In genomic region chr12:12003609-12004008, GRCh38 we compare ENCODE assay signal across 24 cellular contexts.
DNase-seq lines count a peak whose midpoint lies in the region; ATAC-seq and TF ChIP-seq lines count a peak whose summit lies in the region.
"Had no signal": no experiment of that assay in that cellular context is flagged by ENCODE, and none has a peak within 500 bp of the region (broad histone marks: within the 10 kb centered on the region; RNA-seq: fewer than 3 reads in every experiment).

No MANE protein-coding gene starts in this region.

- no peaks in the 10 kb centered on the region for H3K79me2 ChIP-seq in mesendoderm (ENCODE audit: control insufficient read depth, insufficient read depth, low read length)
- H3K79me2 ChIP-seq in MM.1S (ENCODE audit: low read length) = no peaks in the 10 kb centered on the region

- H3K4ac ChIP-seq in mesendoderm (ENCODE audit: low read depth, low read length) = no peak overlapping the region

- TF ChIP-seq CTCF in activated CD8-positive, alpha-beta T cell treated with anti-CD3 and anti-CD28 coated beads for 36 hours (IDR thresholded peaks at IDR 0.05) = no peak
- no peak for TF ChIP-seq CTCF in VCaP (conservative IDR thresholded peaks at IDR 0.05)
- TF ChIP-seq CTCF in MM.1S (IDR thresholded peaks at IDR 0.05; ENCODE audit: low read length) = no peak

- peaks cover 38% of the 10 kb centered on the region for H3K4me1 Mint-ChIP-seq in activated CD8-positive, alpha-beta T cell treated with anti-CD3 and anti-CD28 coated beads, Interleukin-2, amount 10 ng/mL, durations not matched to agents 7 days and 5 days (ENCODE audit: low read depth)
- H3K4me1 Mint-ChIP-seq in activated CD8-positive, alpha-beta T cell treated with anti-CD3 and anti-CD28 coated beads for 36 hours (ENCODE audit: low read depth) = peaks cover 47% of the 10 kb centered on the region
- peaks cover 47% of the 10 kb centered on the region for H3K4me1 Mint-ChIP-seq in stimulated activated effector memory CD8-positive, alpha-beta T cell treated with anti-CD3 and anti-CD28 coated beads, Interleukin-12 subunit alpha, Interleukin-12 subunit beta, amount 100 ng/mL, for 72 hours

- H3K18ac ChIP-seq in mesendoderm (ENCODE audit: low read length) = no peak overlapping the region

- no peak overlapping the region for H3K4me3 Mint-ChIP-seq in activated CD8-positive, alpha-beta T cell treated with anti-CD3 and anti-CD28 coated beads, Interleukin-2, amount 10 ng/mL, durations not matched to agents 7 days and 5 days
- no peak overlapping the region for H3K4me3 Mint-ChIP-seq in activated CD8-positive, alpha-beta T cell treated with anti-CD3 and anti-CD28 coated beads for 36 hours
- no peak overlapping the region for H3K4me3 Mint-ChIP-seq in stimulated activated effector memory CD8-positive, alpha-beta T cell treated with anti-CD3 and anti-CD28 coated beads, Interleukin-12 subunit alpha, Interleukin-12 subunit beta, amount 100 ng/mL, for 72 hours
- H3K4me3 Mint-ChIP-seq: CD4-positive, alpha-beta memory T cell; GM23338; H9 had no signal

- CTCF ChIA-PET in activated CD8-positive, alpha-beta T cell treated with anti-CD3 and anti-CD28 coated beads, Interleukin-2, amount 10 ng/mL, durations not matched to agents 7 days and 5 days (lab: Charles Lee) = interaction anchor here (4.3 kb wide), 1 partner anchor 29 kb away, joined by 20 read pairs; no protein-coding TSS in a partner anchor
- CTCF ChIA-PET in activated CD8-positive, alpha-beta T cell treated with anti-CD3 and anti-CD28 coated beads for 36 hours (lab: Charles Lee) = interaction anchor here (1.4 to 3.0 kb wide), 3 partner anchors 13 to 30 kb away, joined by 6 to 8 read pairs (median 8); no protein-coding TSS in a partner anchor

- H3K27me3 ChIP-seq in mesendoderm (ENCODE audit: insufficient read depth, low read length, poor library complexity) = no peaks in the 10 kb centered on the region
- H3K27me3 ChIP-seq in MM.1S (replicated peaks; ENCODE audit: insufficient read depth, low read length) = peaks cover 11% of the 10 kb centered on the region
- H3K27me3 ChIP-seq: BLaER1 treated with 17β-estradiol and CSF1 and Interleukin-3, amounts not matched to agents 10 nM and 100 nM had no signal

- intact Hi-C loops in activated CD8-positive, alpha-beta T cell treated with anti-CD3 and anti-CD28 coated beads for 36 hours (cut with micrococcal nuclease) = no loop called here

- H2AFZ ChIP-seq in MM.1S (ENCODE audit: low read length) = no peak overlapping the region
- H2AFZ ChIP-seq: GM23338 had no signal

- H3K4me2 ChIP-seq in mesendoderm (ENCODE audit: low read length) = no peak overlapping the region
- no peak overlapping the region for H3K4me2 ChIP-seq in MM.1S (ENCODE audit: low read depth, low read length)
- H3K4me2 ChIP-seq: BLaER1 treated with 17β-estradiol and CSF1 and Interleukin-3, amounts not matched to agents 10 nM and 100 nM; GM23338 had no signal

- no peak overlapping the region for H4K5ac ChIP-seq in mesendoderm (ENCODE audit: low read length)

- H3K36me3 ChIP-seq in mesendoderm (ENCODE audit: control insufficient read depth, insufficient read depth, low read length) = no peaks in the 10 kb centered on the region
- H3K36me3 ChIP-seq in MM.1S (replicated peaks; ENCODE audit: insufficient read depth, low read length) = no peaks in the 10 kb centered on the region
- H3K36me3 ChIP-seq: BLaER1 treated with 17β-estradiol and CSF1 and Interleukin-3, amounts not matched to agents 10 nM and 100 nM had no signal

- POLR2A ChIA-PET in activated CD8-positive, alpha-beta T cell treated with anti-CD3 and anti-CD28 coated beads, Interleukin-2, amount 10 ng/mL, durations not matched to agents 7 days and 5 days (lab: Charles Lee) = interaction anchor here (1.5 kb wide), 1 partner anchor 22 kb away, joined by 3 read pairs; no protein-coding TSS in a partner anchor
- POLR2A ChIA-PET in activated CD8-positive, alpha-beta T cell treated with anti-CD3 and anti-CD28 coated beads for 36 hours (lab: Charles Lee) = interaction anchor here (0.7 to 1.7 kb wide), 2 partner anchors 22 to 41 kb away, joined by 5 to 6 read pairs; no protein-coding TSS in a partner anchor

- H3K4me3 ChIP-seq in mesendoderm (ENCODE audit: low read length) = no peak overlapping the region
- H3K4me3 ChIP-seq in MM.1S (ENCODE audit: low read length) = no peak overlapping the region
- H3K4me3 ChIP-seq: BLaER1 treated with 17β-estradiol and CSF1 and Interleukin-3, amounts not matched to agents 10 nM and 100 nM; GM12878; GM23338 had no signal

- no peaks in the 10 kb centered on the region for H3F3A ChIP-seq in MM.1S (ENCODE audit: insufficient read depth, low read length)

- no peak for ATAC-seq in activated CD8-positive, alpha-beta T cell treated with anti-CD3 and anti-CD28 coated beads, Interleukin-2, amount 10 ng/mL, durations not matched to agents 7 days and 5 days
- ATAC-seq in activated CD8-positive, alpha-beta T cell treated with anti-CD3 and anti-CD28 coated beads for 36 hours = no peak
- ATAC-seq in stimulated activated effector memory CD8-positive, alpha-beta T cell treated with anti-CD3 and anti-CD28 coated beads, Interleukin-12 subunit alpha, Interleukin-12 subunit beta, amount 100 ng/mL, for 72 hours = no peak
- ATAC-seq: GM12878, GM23338, PC-3, Right ventricle myocardium inferior had no signal

- no peak overlapping the region for H2BK120ac ChIP-seq in mesendoderm (ENCODE audit: low read depth, low read length)

- H4K8ac ChIP-seq in mesendoderm (ENCODE audit: low read depth, low read length) = no peak overlapping the region

- H3K9me3 ChIP-seq in MM.1S (replicated peaks; ENCODE audit: insufficient read depth, low read length) = no peaks in the 10 kb centered on the region

- no peak overlapping the region for H2BK15ac ChIP-seq in mesendoderm (replicated peaks; ENCODE audit: low read depth)

- H3K27ac ChIP-seq in VCaP (peak overlapping the region; percentile 26), mesendoderm (ENCODE audit: low read depth, low read length) (no peak overlapping the region), MM.1S (ENCODE audit: low read length) (no peak overlapping the region)
- H3K27ac ChIP-seq: BLaER1 treated with 17β-estradiol and CSF1 and Interleukin-3, amounts not matched to agents 10 nM and 100 nM had no signal

- no peak for DNase-seq in activated CD8-positive, alpha-beta T cell treated with anti-CD3 and anti-CD28 coated beads, Interleukin-2, amount 10 ng/mL, durations not matched to agents 7 days and 5 days
- no peak for DNase-seq in activated CD8-positive, alpha-beta T cell treated with anti-CD3 and anti-CD28 coated beads for 36 hours
- peak; percentile 46 for DNase-seq in mesendoderm
- DNase-seq in stimulated activated effector memory CD8-positive, alpha-beta T cell treated with anti-CD3 and anti-CD28 coated beads, Interleukin-12 subunit alpha, Interleukin-12 subunit beta, amount 100 ng/mL, for 72 hours (ENCODE audit: low spot score in 2 of 2) = no peak
- no peak for DNase-seq in MM.1S
- DNase-seq in NCI-H748 (lab: John Stamatoyannopoulos, UW; ENCODE audit: unreplicated experiment) = no peak
- no peak for DNase-seq in effector CD4-positive, alpha-beta T cell
- DNase-seq: CD4-positive, alpha-beta memory T cell; COR-L47; EL; GDM1; H9; NCI-H1092 treated with DMSO at 0.1 percent for 48 hours; NCI-H1436; NCI-H187 treated with DMSO at 0.1 percent for 48 hours; NCI-H524; NCI-H82; NK-92 treated with Interleukin-12 subunit alpha and Interleukin-12 subunit beta, amount 100 ng/mL, for 24 hours; PC-3 had no signal

- no peaks in the 10 kb centered on the region for H4K20me1 ChIP-seq in MM.1S (ENCODE audit: insufficient read depth, low read length)
- H4K20me1 ChIP-seq: BLaER1 treated with 17β-estradiol and CSF1 and Interleukin-3, amounts not matched to agents 10 nM and 100 nM had no signal

- peaks cover 8% of the 10 kb centered on the region for H3K27me3 Mint-ChIP-seq in activated CD8-positive, alpha-beta T cell treated with anti-CD3 and anti-CD28 coated beads, Interleukin-2, amount 10 ng/mL, durations not matched to agents 7 days and 5 days (ENCODE audit: low read depth)
- peaks cover 2% of the 10 kb centered on the region for H3K27me3 Mint-ChIP-seq in activated CD8-positive, alpha-beta T cell treated with anti-CD3 and anti-CD28 coated beads for 36 hours
- H3K27me3 Mint-ChIP-seq: CD4-positive, alpha-beta memory T cell had no signal

- no peak overlapping the region for H2BK5ac ChIP-seq in mesendoderm (ENCODE audit: low read length)

- peaks cover 16% of the 10 kb centered on the region for H3K36me3 Mint-ChIP-seq in activated CD8-positive, alpha-beta T cell treated with anti-CD3 and anti-CD28 coated beads, Interleukin-2, amount 10 ng/mL, durations not matched to agents 7 days and 5 days (ENCODE audit: low read depth)
- peaks cover 6% of the 10 kb centered on the region for H3K36me3 Mint-ChIP-seq in activated CD8-positive, alpha-beta T cell treated with anti-CD3 and anti-CD28 coated beads for 36 hours (ENCODE audit: low read depth)
- peaks cover 27% of the 10 kb centered on the region for H3K36me3 Mint-ChIP-seq in stimulated activated effector memory CD8-positive, alpha-beta T cell treated with anti-CD3 and anti-CD28 coated beads, Interleukin-12 subunit alpha, Interleukin-12 subunit beta, amount 100 ng/mL, for 72 hours

- no peaks in the 10 kb centered on the region for H3K9me3 Mint-ChIP-seq in activated CD8-positive, alpha-beta T cell treated with anti-CD3 and anti-CD28 coated beads, Interleukin-2, amount 10 ng/mL, durations not matched to agents 7 days and 5 days (ENCODE audit: insufficient read depth)
- H3K9me3 Mint-ChIP-seq in activated CD8-positive, alpha-beta T cell treated with anti-CD3 and anti-CD28 coated beads for 36 hours = peaks cover 10% of the 10 kb centered on the region
- peaks cover 6% of the 10 kb centered on the region for H3K9me3 Mint-ChIP-seq in stimulated activated effector memory CD8-positive, alpha-beta T cell treated with anti-CD3 and anti-CD28 coated beads, Interleukin-12 subunit alpha, Interleukin-12 subunit beta, amount 100 ng/mL, for 72 hours

- peak overlapping the region; percentile 39 for H3K27ac Mint-ChIP-seq in activated CD8-positive, alpha-beta T cell treated with anti-CD3 and anti-CD28 coated beads, Interleukin-2, amount 10 ng/mL, durations not matched to agents 7 days and 5 days
- H3K27ac Mint-ChIP-seq in activated CD8-positive, alpha-beta T cell treated with anti-CD3 and anti-CD28 coated beads for 36 hours = no peak overlapping the region
- H3K27ac Mint-ChIP-seq in stimulated activated effector memory CD8-positive, alpha-beta T cell treated with anti-CD3 and anti-CD28 coated beads, Interleukin-12 subunit alpha, Interleukin-12 subunit beta, amount 100 ng/mL, for 72 hours = peak overlapping the region; percentile 12
- H3K27ac Mint-ChIP-seq: GM23338, H9 had no signal

- H3K4me1 ChIP-seq in mesendoderm (ENCODE audit: control insufficient read depth, low read depth, low read length) = peaks cover 2% of the 10 kb centered on the region
- H3K4me1 ChIP-seq in MM.1S (ENCODE audit: low read length) = no peaks in the 10 kb centered on the region

- H2AK5ac ChIP-seq in mesendoderm (ENCODE audit: low read length) = no peak overlapping the region

- H3K9ac ChIP-seq in mesendoderm (ENCODE audit: low read length) (no peak overlapping the region), MM.1S (ENCODE audit: low read length) (no peak overlapping the region)
- H3K9ac ChIP-seq: BLaER1 treated with 17β-estradiol and CSF1 and Interleukin-3, amounts not matched to agents 10 nM and 100 nM had no signal

- H3K79me1 ChIP-seq in mesendoderm (ENCODE audit: low read length) = no peaks in the 10 kb centered on the region

- WGBS in mesendoderm (ENCODE audit: extremely low coverage, insufficient coverage, low lambda C conversion rate) = no CpG with 5 or more reads among the region's 5 CpGs

- no peak overlapping the region for H3K56ac ChIP-seq in mesendoderm (ENCODE audit: low read length)

- no peak overlapping the region for H3K23ac ChIP-seq in mesendoderm (ENCODE audit: low read length)

- H3K9me2 ChIP-seq in MM.1S (replicated peaks; ENCODE audit: insufficient read depth, low read length) = no peaks in the 10 kb centered on the region
